27 cellular contexts compared by ENCODE assay signal in the genomic region with DNA sequence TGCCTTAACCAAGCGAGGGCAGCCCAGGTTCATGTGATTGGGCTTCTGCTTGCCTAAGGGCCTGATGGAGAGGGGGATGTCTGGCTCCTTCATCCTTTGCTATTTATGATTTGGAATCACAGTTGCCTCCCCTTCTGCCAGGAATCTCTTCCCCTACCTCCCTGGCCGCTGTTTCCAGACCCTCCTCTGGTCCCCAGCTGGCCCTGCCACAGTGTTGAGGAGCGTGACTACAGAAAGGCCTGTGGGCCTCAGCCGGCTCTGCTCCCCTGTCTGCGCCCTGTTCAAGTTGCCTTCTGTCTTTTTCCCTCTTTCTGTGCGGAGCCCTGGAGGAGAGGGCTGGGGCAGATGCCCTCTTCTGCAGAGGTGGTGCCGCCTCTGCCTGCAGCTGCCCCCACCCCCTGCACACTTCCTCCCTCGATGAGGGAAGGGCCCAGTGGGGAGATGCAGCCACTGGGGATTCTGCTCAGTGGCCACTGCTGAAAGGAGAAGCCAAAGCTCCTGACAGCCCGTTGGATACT. TPM values are rescaled to one million over a fixed set of nuclear protein-coding genes. Genes with fewer than 3 reads are reported as not detected.
"Had no signal": no experiment of that assay in that cellular context is flagged by ENCODE, and none has a peak within 500 bp of the region (broad histone marks: within the 10 kb centered on the region; RNA-seq: fewer than 3 reads in every experiment).

No MANE protein-coding gene starts in this region.

- H3K4me1 Mint-ChIP-seq: activated B cell treated with CpG ODN at 0.5 μM for 24 hours; activated CD4-positive, alpha-beta T cell treated with anti-CD3 and anti-CD28 coated beads, Interleukin-2, amount 10 ng/mL, durations not matched to agents 24 days and 14 days; T-helper 17 cell had no signal

- H3K36me3 Mint-ChIP-seq: activated naive CD8-positive, alpha-beta T cell; brain had no signal

- H3K9me3 ChIP-seq: MG63 had no signal

- H3K27ac Mint-ChIP-seq: activated B cell treated with CpG ODN at 0.5 μM for 24 hours; activated CD4-positive, alpha-beta T cell treated with anti-CD3 and anti-CD28 coated beads, Interleukin-2, amount 10 ng/mL, durations not matched to agents 24 days and 14 days; activated naive CD8-positive, alpha-beta T cell; T-helper 17 cell had no signal

- H3K9me3 Mint-ChIP-seq: activated B cell treated with CpG ODN at 0.5 μM for 24 hours; activated CD4-positive, alpha-beta T cell treated with anti-CD3 and anti-CD28 coated beads, Interleukin-2, amount 10 ng/mL, durations not matched to agents 24 days and 14 days; activated T-cell treated with anti-CD3 and anti-CD28 coated beads, Interleukin-2, amount 50 U/mL, for 4 hours had no signal

- H3K27ac ChIP-seq: KMS-11 had no signal

- H3K4me3 ChIP-seq: MG63 had no signal

- H3K4me3 Mint-ChIP-seq: activated B cell treated with CpG ODN at 0.5 μM for 24 hours; activated CD4-positive, alpha-beta T cell treated with anti-CD3 and anti-CD28 coated beads, Interleukin-2, amount 10 ng/mL, durations not matched to agents 24 days and 14 days; activated naive CD8-positive, alpha-beta T cell; activated T-cell treated with anti-CD3 and anti-CD28 coated beads, Interleukin-2, amount 50 U/mL, for 4 hours; brain; T-helper 17 cell had no signal

- DNase-seq: activated B cell treated with CpG ODN at 0.5 μM for 24 hours; activated CD4-positive, alpha-beta T cell treated with anti-CD3 and anti-CD28 coated beads for 1 hour; activated CD4-positive, alpha-beta T cell treated with anti-CD3 and anti-CD28 coated beads, Interleukin-2, amount 10 ng/mL, durations not matched to agents 24 days and 14 days; activated CD4-positive, alpha-beta T cell treated with anti-CD3 and anti-CD28 coated beads, Interleukin-2, amount 50 U/mL, for 48 hours; activated CD8-positive, alpha-beta memory T cell treated with anti-CD3 and anti-CD28 coated beads for 24 hours; activated effector memory CD4-positive, alpha-beta T cell treated with anti-CD3 and anti-CD28 coated beads, Interleukin-2, amount 50 U/mL, for 16 hours; activated naive CD4-positive, alpha-beta T cell treated with Interleukin-2 at 50 U/mL for 16 hours; activated T-cell treated with anti-CD3 and anti-CD28 coated beads, Interleukin-2, amount 50 U/mL, for 4 hours; amygdala; MG63; MV-4-11; NCI-H1092 treated with DMSO at 0.1 percent for 48 hours; NCI-H1417 treated with DMSO at 0.1 percent for 48 hours; NCI-H1694; NCI-H2029; NCI-H2107; NCI-H2171 treated with DMSO at 0.1 percent for 48 hours; NCI-H226; NCI-H510A; NCI-H69; PC-3; SHP77 treated with DMSO at 0.1 percent for 48 hours; T-helper 17 cell; T-helper 9 cell had no signal

- H3K27me3 ChIP-seq: MG63 had no signal

- ATAC-seq: activated T-cell treated with anti-CD3 and anti-CD28 coated beads, Interleukin-2, amount 50 U/mL, for 4 hours; PC-3; T-helper 17 cell had no signal

RNA-seq across cellular contexts. Expression of a gene that starts 6.5 kb away (rescaled TPM):
- total RNA-seq: PC-3 had no signal
